8 cellular contexts compared by ENCODE assay signal in genomic region chr19:17511724-17512573, GRCh38. TPM values are rescaled to one million over a fixed set of nuclear protein-coding genes. Genes with fewer than 3 reads are reported as not detected.
DNase-seq lines count a peak whose midpoint lies in the region; ATAC-seq and TF ChIP-seq lines count a peak whose summit lies in the region.

No MANE protein-coding gene starts in this region.

- H2AFZ ChIP-seq in KMS-11 (ENCODE audit: low read depth) (peak overlapping the region; percentile 86), parathyroid adenoma (peak overlapping the region; percentile 73)

- H3K9ac ChIP-seq in KMS-11 (peak overlapping the region; percentile 82), SK-N-MC (ENCODE audit: insufficient read length) (peak overlapping the region; percentile 96), parathyroid adenoma (peak overlapping the region; percentile 96)

- H4K20me1 ChIP-seq in KMS-11 (ENCODE audit: insufficient read depth) = no peaks in the 10 kb centered on the region

- DNase-seq in ELF-1 (ENCODE audit: low read depth, low spot score) (peak; percentile 73), SK-N-MC (ENCODE audit: low read depth, low spot score) (no peak), Right ventricle myocardium inferior (ENCODE audit: missing footprints) (peak; percentile 94), tibial artery (peak; percentile 82 to 90)

- peak overlapping the region; percentile 71 for H3K4me2 ChIP-seq in KMS-11
- peak overlapping the region; percentile 99 for H3K4me2 ChIP-seq in parathyroid adenoma (ENCODE audit: low read length)

- no peaks in the 10 kb centered on the region for H3K9me3 Mint-ChIP-seq in activated naive CD4-positive, alpha-beta T cell treated with anti-CD3 and anti-CD28 coated beads, Interleukin-2, amount 50 U/mL, for 24 hours

- H3K4me3 Mint-ChIP-seq in activated naive CD4-positive, alpha-beta T cell treated with anti-CD3 and anti-CD28 coated beads, Interleukin-2, amount 50 U/mL, for 24 hours = peak overlapping the region; percentile 100

- TF ChIP-seq CTCF in KMS-11 (conservative IDR thresholded peaks at IDR 0.05; ENCODE audit: low read depth, low read length) (no peak), parathyroid adenoma (IDR thresholded peaks at IDR 0.05) (peak; percentile 42), tibial artery (IDR thresholded peaks at IDR 0.05) (no peak)

- H3K4me3 ChIP-seq in KMS-11 (IDR thresholded peaks at IDR 0.05; ENCODE audit: insufficient read depth, low read depth, low read length) (no peak overlapping the region), SK-N-MC (peak overlapping the region; percentile 97), parathyroid adenoma (ENCODE audit: low read depth, low read length) (peak overlapping the region; percentile 100), tibial artery (peak overlapping the region; percentile 64 to 83)

- H3K36me3 ChIP-seq in KMS-11 (ENCODE audit: insufficient read depth) = no peaks in the 10 kb centered on the region
- peaks cover 5% of the 10 kb centered on the region; the same call in 1 of the 2 replicates for H3K36me3 ChIP-seq in SK-N-MC (ENCODE audit: insufficient read depth, low read length)
- H3K36me3 ChIP-seq in parathyroid adenoma (ENCODE audit: control insufficient read depth, insufficient read depth, low read length) = no peaks in the 10 kb centered on the region
- H3K36me3 ChIP-seq in tibial artery = peaks cover 2 to 17% (median 12%) of the 10 kb centered on the region in 3 donors

- peaks cover 3% of the 10 kb centered on the region for H3K36me3 Mint-ChIP-seq in activated naive CD4-positive, alpha-beta T cell treated with anti-CD3 and anti-CD28 coated beads, Interleukin-2, amount 50 U/mL, for 24 hours

- intact Hi-C loops in Right ventricle myocardium inferior (cut with DNase I) (loop anchor here (5.0 kb wide), 2 partner anchors 45 kb away; partner anchors contain the start of gene COLGALT1), tibial artery (cut with DNase I; ENCODE audit: low total_unique reads) (loop anchor here (5.0 kb wide), 1 partner anchor 45 kb away; the partner anchor contains the start of gene COLGALT1)

- peak overlapping the region; percentile 77 for H3K27ac ChIP-seq in KMS-11
- H3K27ac ChIP-seq in SK-N-MC = 0 out of 2 replicates have a peak overlapping the region, but pooled peaks have one; percentile 62
- peak overlapping the region; percentile 98 for H3K27ac ChIP-seq in parathyroid adenoma
- H3K27ac ChIP-seq in tibial artery = peak overlapping the region; percentile 89 to 97

- H3K27me3 ChIP-seq in KMS-11 (ENCODE audit: insufficient read depth, low read depth) = no peaks in the 10 kb centered on the region
- no peaks in the 10 kb centered on the region for H3K27me3 ChIP-seq in parathyroid adenoma (ENCODE audit: control insufficient read depth, insufficient read depth, low read length)
- no peaks in the 10 kb centered on the region for H3K27me3 ChIP-seq in tibial artery

- peak; percentile 59 for ATAC-seq in GM21786 (IDR thresholded peaks at IDR 0.05; ENCODE audit: unreplicated experiment)
- peak; percentile 82 for ATAC-seq in Right ventricle myocardium inferior

- H3K27me3 Mint-ChIP-seq in activated naive CD4-positive, alpha-beta T cell treated with anti-CD3 and anti-CD28 coated beads, Interleukin-2, amount 50 U/mL, for 24 hours = no peaks in the 10 kb centered on the region

- H3K79me2 ChIP-seq in KMS-11 (ENCODE audit: insufficient read depth, low read depth) (peaks cover 8% of the 10 kb centered on the region; the same call in 1 of the 2 replicates), parathyroid adenoma (peaks cover 6% of the 10 kb centered on the region)

- H3K4me1 Mint-ChIP-seq in activated naive CD4-positive, alpha-beta T cell treated with anti-CD3 and anti-CD28 coated beads, Interleukin-2, amount 50 U/mL, for 24 hours = peaks cover 42% of the 10 kb centered on the region

- H3K9me3 ChIP-seq in SK-N-MC (ENCODE audit: low read depth, low read length) (no peaks in the 10 kb centered on the region), parathyroid adenoma (ENCODE audit: control insufficient read depth, low read length) (no peaks in the 10 kb centered on the region), tibial artery (no peaks in the 10 kb centered on the region)

- H3K27ac Mint-ChIP-seq in activated naive CD4-positive, alpha-beta T cell treated with anti-CD3 and anti-CD28 coated beads, Interleukin-2, amount 50 U/mL, for 24 hours = peak overlapping the region; percentile 100

- H3K4me1 ChIP-seq in KMS-11 (ENCODE audit: low read depth, poor library complexity, severe bottlenecking) (peaks cover under 1% of the 10 kb centered on the region), parathyroid adenoma (peaks cover 9% of the 10 kb centered on the region), tibial artery (peaks cover 0 to 31% (median 23%) of the 10 kb centered on the region in 4 donors)

RNA-seq across cellular contexts. Expression of gene PGLS, which starts 0.5 kb away (rescaled TPM):
- total RNA-seq in Right ventricle myocardium inferior = 20.8 TPM

RNA-seq across cellular contexts. Expression of gene SLC27A1, which starts 41.6 kb away (rescaled TPM):
- total RNA-seq in Right ventricle myocardium inferior = 66.2 TPM

RNA-seq across cellular contexts. Expression of gene COLGALT1, which starts 43.5 kb away (rescaled TPM):
- total RNA-seq in Right ventricle myocardium inferior = 35.5 TPM

RNA-seq across cellular contexts. Expression of gene NXNL1, which starts 51.2 kb away (rescaled TPM):
- not detected for total RNA-seq in Right ventricle myocardium inferior
